ENCODE assay signal across 1 cellular context in genomic region chr22:27892064-27892463, GRCh38.
TF ChIP-seq lines count a peak whose summit lies in the region.

No MANE protein-coding gene starts in this region.

TF ChIP-seq in HepG2, 621 proteins besides CTCF, POLR2A, EP300 and RAD21:
- TF ChIP-seq, protein P1, sequence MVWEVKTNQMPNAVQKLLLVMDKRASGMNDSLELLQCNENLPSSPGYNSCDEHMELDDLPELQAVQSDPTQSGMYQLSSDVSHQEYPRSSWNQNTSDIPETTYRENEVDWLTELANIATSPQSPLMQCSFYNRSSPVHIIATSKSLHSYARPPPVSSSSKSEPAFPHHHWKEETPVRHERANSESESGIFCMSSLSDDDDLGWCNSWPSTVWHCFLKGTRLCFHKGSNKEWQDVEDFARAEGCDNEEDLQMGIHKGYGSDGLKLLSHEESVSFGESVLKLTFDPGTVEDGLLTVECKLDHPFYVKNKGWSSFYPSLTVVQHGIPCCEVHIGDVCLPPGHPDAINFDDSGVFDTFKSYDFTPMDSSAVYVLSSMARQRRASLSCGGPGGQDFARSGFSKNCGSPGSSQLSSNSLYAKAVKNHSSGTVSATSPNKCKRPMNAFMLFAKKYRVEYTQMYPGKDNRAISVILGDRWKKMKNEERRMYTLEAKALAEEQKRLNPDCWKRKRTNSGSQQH (CRISPR knock-in tag; IDR thresholded peaks at IDR 0.05; ENCODE audit: low read depth): no peak
- TF ChIP-seq ZNF441 (CRISPR knock-in tag; IDR thresholded peaks at IDR 0.05; ENCODE audit: borderline replicate concordance): no peak
- TF ChIP-seq CEBPB (IDR thresholded peaks at IDR 0.05; ENCODE audit: borderline replicate concordance, low read depth, low read length): peak; percentile 81
- TF ChIP-seq ZKSCAN5 (CRISPR knock-in tag; IDR thresholded peaks at IDR 0.05): 0 out of 2 replicates have a peak, but pooled peaks have one; percentile 67
TF ChIP-seq in HepG2: peak in this region for 2.
